16 cellular contexts compared by ENCODE assay signal in genomic region chr5:76808142-76808691, GRCh38. TPM values are rescaled to one million over a fixed set of nuclear protein-coding genes. Genes with fewer than 3 reads are reported as not detected.
DNase-seq lines count a peak whose midpoint lies in the region; ATAC-seq and TF ChIP-seq lines count a peak whose summit lies in the region.
"Had no signal": no experiment of that assay in that cellular context is flagged by ENCODE, and none has a peak within 500 bp of the region (broad histone marks: within the 10 kb centered on the region; RNA-seq: fewer than 3 reads in every experiment).

No MANE protein-coding gene starts in this region.

- peak overlapping the region; percentile 58; the same call in 1 of the 2 replicates for H3K4me2 ChIP-seq in SK-N-SH
- H3K4me2 ChIP-seq in GM23248 (ENCODE audit: unreplicated experiment), result no peak overlapping the region

- H3K9me2 ChIP-seq in SK-N-SH (no peaks in the 10 kb centered on the region), GM23248 (ENCODE audit: insufficient read depth) (no peaks in the 10 kb centered on the region)

- no peaks in the 10 kb centered on the region for H3K27me3 ChIP-seq in SK-N-SH (ENCODE audit: insufficient read depth)
- no peaks in the 10 kb centered on the region for H3K27me3 ChIP-seq in suprapubic skin
- no peaks in the 10 kb centered on the region for H3K27me3 ChIP-seq in GM23248 (replicated peaks; ENCODE audit: insufficient read depth)
- H3K27me3 ChIP-seq: gastroesophageal sphincter had no signal

- peaks cover 0 to 26% of the 10 kb centered on the region in 2 experiments; a peak in 2 of 4 replicates for H3K4me1 ChIP-seq in SK-N-SH (ENCODE audit: control insufficient read depth in 1 of 2, insufficient read depth in 2 of 2, low read depth in 1 of 2, low read length in 1 of 2)
- peaks cover 37% of the 10 kb centered on the region for H3K4me1 ChIP-seq in suprapubic skin
- peaks cover 24% of the 10 kb centered on the region for H3K4me1 ChIP-seq in GM23248 (ENCODE audit: insufficient read depth)
- H3K4me1 ChIP-seq: gastroesophageal sphincter, parathyroid adenoma had no signal

- POLR2A ChIA-PET in SK-N-SH (lab: Yijun Ruan, JAX), result no interaction called here

- DNase-seq in SK-N-SH, result no peak
- DNase-seq in choroid plexus epithelial cell (ENCODE audit: low read depth), result peak; percentile 45
- peak; percentile 77 for DNase-seq in iPS-NIHi7 (ENCODE audit: extremely low spot score)
- DNase-seq in suprapubic skin (ENCODE audit: low spot score in 2 of 2), result no peak
- DNase-seq in effector CD8-positive, alpha-beta T cell (lab: John Stamatoyannopoulos, UW), result no peak
- no peak for DNase-seq in GM23248
- DNase-seq: activated B cell treated with CpG ODN at 0.5 μM for 24 hours; activated T-cell treated with anti-CD3 and anti-CD28 coated beads, Interleukin-2, amount 50 U/mL, for 1 hour; amniotic stem cell; NCI-H1694 had no signal

- H3K9ac ChIP-seq in SK-N-SH, result peak overlapping the region; percentile 40; the same call in 1 of the 2 replicates
- H3K9ac ChIP-seq in GM23248, result no peak overlapping the region
- H3K9ac ChIP-seq: parathyroid adenoma had no signal

- H2AFZ ChIP-seq in SK-N-SH (ENCODE audit: low read depth), result no peak overlapping the region; the same call in 1 of the 2 replicates
- no peak overlapping the region for H2AFZ ChIP-seq in GM23248
- H2AFZ ChIP-seq: parathyroid adenoma had no signal

- TF ChIP-seq CTCF in SK-N-SH (IDR thresholded peaks at IDR 0.05) (no peak), choroid plexus epithelial cell (conservative IDR thresholded peaks at IDR 0.05; ENCODE audit: low read depth, low read length) (no peak), suprapubic skin (IDR thresholded peaks at IDR 0.05) (no peak)

- H3K27ac ChIP-seq in SK-N-SH (ENCODE audit: low read depth in 2 of 2, low read length in 1 of 2), result peak overlapping the region in 1 of 2 experiments; percentile 98; a peak in 2 of 4 replicates
- H3K27ac ChIP-seq in suprapubic skin, result peak overlapping the region; percentile 83
- H3K27ac ChIP-seq in GM23248, result no peak overlapping the region
- H3K27ac ChIP-seq: gastroesophageal sphincter, parathyroid adenoma had no signal

- H3F3A ChIP-seq in SK-N-SH (replicated peaks; ENCODE audit: insufficient read depth) (peaks cover 35% of the 10 kb centered on the region), GM23248 (ENCODE audit: insufficient read depth) (peaks cover 26% of the 10 kb centered on the region)

- WGBS in SK-N-SH (ENCODE audit: low lambda C conversion rate), result 92% methylated on average over 5 of the region's 5 CpGs
- 60% methylated on average over 5 of the region's 5 CpGs for WGBS in suprapubic skin
- 86 to 95% methylated on average over 5 of the region's 5 CpGs for WGBS in GM23248 (ENCODE audit: low coverage in 1 of 2, low lambda C conversion rate in 2 of 2, missing lambda C conversion rate in 2 of 2), 2 experiments

- H3K9me3 ChIP-seq in SK-N-SH (no peaks in the 10 kb centered on the region), suprapubic skin (no peaks in the 10 kb centered on the region), GM23248 (ENCODE audit: low read depth) (no peaks in the 10 kb centered on the region)
- H3K9me3 ChIP-seq: gastroesophageal sphincter had no signal

- H3K4me3 ChIP-seq in SK-N-SH (ENCODE audit: low read depth in 2 of 2, low read length in 1 of 2) (no peak overlapping the region), choroid plexus epithelial cell (ENCODE audit: low read depth, low read length) (no peak overlapping the region), suprapubic skin (no peak overlapping the region), GM23248 (no peak overlapping the region)
- H3K4me3 ChIP-seq: gastroesophageal sphincter had no signal

- CTCF ChIA-PET in SK-N-SH (lab: Yijun Ruan, JAX), result interaction anchor here (1.0 kb wide), 1 partner anchor 10 kb away, joined by 3 read pairs; no protein-coding TSS in a partner anchor

- in situ Hi-C loops in GM23248 (cut with MboI), result no loop called here

- TF ChIP-seq POLR2A in suprapubic skin (IDR thresholded peaks at IDR 0.05), result no peak

- no peaks in the 10 kb centered on the region for H3K36me3 ChIP-seq in SK-N-SH (replicated peaks in 1 of 2; ENCODE audit: control insufficient read depth in 1 of 2, insufficient read depth in 2 of 2, low read length in 1 of 2)
- no peaks in the 10 kb centered on the region for H3K36me3 ChIP-seq in suprapubic skin
- H3K36me3 ChIP-seq in GM23248 (ENCODE audit: low read depth), result no peaks in the 10 kb centered on the region
- H3K36me3 ChIP-seq: gastroesophageal sphincter had no signal

- TF ChIP-seq EP300 in SK-N-SH (IDR thresholded peaks at IDR 0.05; ENCODE audit: borderline replicate concordance in 1 of 2, low read depth in 1 of 2, low read length in 1 of 2) (no peak), suprapubic skin (IDR thresholded peaks at IDR 0.05) (no peak)

- H3K79me2 ChIP-seq in SK-N-SH (ENCODE audit: insufficient read depth) (no peaks in the 10 kb centered on the region), GM23248 (ENCODE audit: insufficient read depth) (no peaks in the 10 kb centered on the region)
- H3K79me2 ChIP-seq: parathyroid adenoma had no signal

- no peak for ATAC-seq in SK-N-SH treated with all-trans-retinoic acid at 6 μM for 48 hours
- no peak for ATAC-seq in HG02884 (IDR thresholded peaks at IDR 0.05; ENCODE audit: unreplicated experiment)
- ATAC-seq: gastroesophageal sphincter had no signal

- H4K20me1 ChIP-seq in SK-N-SH (ENCODE audit: insufficient read depth) (no peaks in the 10 kb centered on the region), GM23248 (ENCODE audit: insufficient read depth) (no peaks in the 10 kb centered on the region)

- TF ChIP-seq RAD21 in SK-N-SH (IDR thresholded peaks at IDR 0.05; ENCODE audit: low read length), result no peak

TF ChIP-seq in SK-N-SH, 30 proteins besides CTCF, POLR2A, EP300 and RAD21 (continues in another document):
- TF ChIP-seq USF1 (IDR thresholded peaks at IDR 0.05; ENCODE audit: borderline replicate concordance, low read depth) (no peak), CHD2 (IDR thresholded peaks at IDR 0.05; ENCODE audit: low read length, partially characterized antibody) (no peak), NRF1 (IDR thresholded peaks at IDR 0.05; ENCODE audit: low read depth, low read length) (no peak), ELF1 (IDR thresholded peaks at IDR 0.05) (no peak)

TF ChIP-seq in SK-N-SH treated with all-trans-retinoic acid at 6 μM for 48 hours, 23 proteins besides CTCF, POLR2A, EP300 and RAD21 (continues in another document):
- TF ChIP-seq CSRNP3 (CRISPR knock-in tag; IDR thresholded peaks at IDR 0.05) (no peak), POU6F1 (CRISPR knock-in tag; IDR thresholded peaks at IDR 0.05; ENCODE audit: borderline replicate concordance, low read depth) (no peak), CSDC2 (CRISPR knock-in tag; IDR thresholded peaks at IDR 0.05) (no peak), GLIS3 (CRISPR knock-in tag; IDR thresholded peaks at IDR 0.05) (no peak), PATZ1 (CRISPR knock-in tag; IDR thresholded peaks at IDR 0.05; ENCODE audit: borderline replicate concordance) (no peak)

RNA-seq across cellular contexts. Expression of gene F2RL1, which starts 10.6 kb away (rescaled TPM):
- polyA plus RNA-seq in SK-N-SH (2012; rRNA removed), result 31.3 and 41.3 TPM in 2 replicates
- 35.5 and 38.7 TPM in 2 replicates for polyA plus RNA-seq in SK-N-SH (2012; cell fraction: cytosol; rRNA removed)
- 5.9 and 13.8 TPM in 2 replicates for polyA plus RNA-seq in SK-N-SH (2012; cell fraction: nucleus; rRNA removed)
- 100 to 1,000 TPM in 2 of 4 donors, 10 to 100 TPM in 2; 20.8 to 107 (median 77.7) TPM for total RNA-seq in suprapubic skin
- 1.4 and 2.7 TPM in 2 replicates for total RNA-seq in GM23248 (2014; rRNA removed; shearing (Covaris generic))
- 1.6 and 3.3 TPM in 2 replicates for polyA plus RNA-seq in GM23248 (2016; fragmentation: Nextera tagmentation; extraction: Ambion mirVana)

RNA-seq across cellular contexts. Expression of gene S100Z, which starts 41.6 kb away (rescaled TPM):
- polyA plus RNA-seq in SK-N-SH (2012; rRNA removed), result not detected in 2 replicates
- not detected in 2 replicates for polyA plus RNA-seq in SK-N-SH (2012; cell fraction: cytosol; rRNA removed)
- not detected in 2 replicates for polyA plus RNA-seq in SK-N-SH (2012; cell fraction: nucleus; rRNA removed)
- not detected for total RNA-seq in suprapubic skin
- total RNA-seq in GM23248 (2014; rRNA removed; shearing (Covaris generic)), result not detected in 2 replicates
- polyA plus RNA-seq in GM23248 (2016; fragmentation: Nextera tagmentation; extraction: Ambion mirVana), result not detected in 2 replicates
- total RNA-seq: activated B cell treated with CpG ODN at 0.5 μM for 24 hours, dermis microvascular lymphatic vessel endothelial cell, gastroesophageal sphincter, lower leg skin had no signal

Comparison
In these comparisons a context has a peak if more than half of its experiments do, and no peak if none do; other contexts are left out.
1. DNase-seq: peak in choroid plexus epithelial cell (single experiment) and iPS-NIHi7 (single experiment); none in SK-N-SH (single experiment), suprapubic skin (0 of 2), effector CD8-positive, alpha-beta T cell (single experiment) and GM23248 (single experiment).